10 cellular contexts compared by ENCODE assay signal in the genomic region with DNA sequence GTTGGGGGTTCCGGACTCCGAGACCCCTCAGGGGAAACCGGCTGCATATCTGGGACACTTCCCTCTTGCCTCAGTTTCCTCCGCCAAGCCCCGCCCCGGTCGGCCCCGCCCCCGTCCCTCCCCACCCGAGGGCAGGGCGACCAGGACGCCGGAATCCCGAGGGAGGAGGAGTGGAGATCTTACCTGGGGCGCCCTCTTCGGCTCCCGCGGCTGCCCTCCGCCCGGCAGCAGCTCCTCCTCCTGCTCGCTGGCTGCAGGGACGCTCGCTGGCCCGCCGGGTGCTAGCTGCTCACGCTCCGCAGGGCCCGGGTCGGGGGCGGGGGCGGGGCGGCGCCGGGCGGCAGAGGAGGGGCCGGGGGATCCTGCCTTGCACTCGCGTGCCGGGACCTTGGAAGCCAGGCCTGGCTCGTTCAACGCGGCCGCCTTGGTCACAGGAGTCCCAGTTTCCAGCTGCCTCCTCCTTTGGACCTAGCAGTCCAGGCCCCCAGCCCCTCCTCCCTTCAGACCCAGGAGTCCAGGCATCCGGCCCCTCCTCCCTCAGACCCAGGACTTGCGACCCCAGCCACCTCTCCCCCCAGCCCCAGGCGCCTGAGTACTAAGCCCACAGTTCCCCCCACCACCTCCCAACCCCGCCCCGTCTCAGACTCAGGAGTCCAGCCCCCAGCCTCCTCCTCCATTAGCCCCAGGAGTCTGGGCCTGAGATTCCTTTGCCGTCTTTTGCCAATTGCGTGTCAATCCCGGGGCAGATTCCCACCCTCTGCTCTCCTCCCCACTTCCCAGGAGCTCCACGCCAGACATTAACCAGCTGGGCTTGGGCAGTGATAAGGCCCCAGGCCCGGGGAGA. TPM values are rescaled to one million over a fixed set of nuclear protein-coding genes. Genes with fewer than 3 reads are reported as not detected.
DNase-seq lines count a peak whose midpoint lies in the region; ATAC-seq, FAIRE-seq and TF ChIP-seq lines count a peak whose summit lies in the region.
"Had no signal": no experiment of that assay in that cellular context is flagged by ENCODE, and none has a peak within 500 bp of the region (broad histone marks: within the 10 kb centered on the region; RNA-seq: fewer than 3 reads in every experiment).

A gene with protein sequence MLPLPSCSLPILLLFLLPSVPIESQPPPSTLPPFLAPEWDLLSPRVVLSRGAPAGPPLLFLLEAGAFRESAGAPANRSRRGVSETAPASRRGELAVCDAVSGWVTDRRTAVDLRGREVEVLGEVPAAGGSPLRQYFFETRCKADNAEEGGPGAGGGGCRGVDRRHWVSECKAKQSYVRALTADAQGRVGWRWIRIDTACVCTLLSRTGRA (minus strand): TSS at position 51 of the 844 bp plus-strand sequence. CDS start 2,821 bp downstream, outside the sequence.

- H2AK5ac ChIP-seq in H1 (ENCODE audit: low read depth, low read length), result no peak within 1 kb of the TSS

- no peaks in the 10 kb centered on the region for H3K4me1 Mint-ChIP-seq in CD4-positive, alpha-beta T cell (ENCODE audit: low read depth)
- H3K4me1 Mint-ChIP-seq in activated CD4-positive, alpha-beta T cell treated with anti-CD3 and anti-CD28 coated beads, Interleukin-2, amount 10 ng/mL, durations not matched to agents 7 days and 5 days, result no peaks in the 10 kb centered on the region

- peaks cover 8% of the 10 kb centered on the region for H3K23me2 ChIP-seq in H1 (ENCODE audit: low read depth, low read length)

- POLR2A ChIA-PET in CD4-positive, alpha-beta T cell (lab: Charles Lee), result no interaction called here
- POLR2A ChIA-PET in H1 (lab: Charles Lee; ENCODE audit: partially characterized antibody), result interaction anchor here (0.9 to 1.5 kb wide), 3 partner anchors 13 to 53 kb away, joined by 3 read pairs; no protein-coding TSS in a partner anchor
- POLR2A ChIA-PET in activated CD4-positive, alpha-beta T cell treated with anti-CD3 and anti-CD28 coated beads, Interleukin-2, amount 10 ng/mL, durations not matched to agents 7 days and 5 days (lab: Charles Lee), result interaction anchor here (0.6 kb wide), 1 partner anchor 78 kb away, joined by 4 read pairs; no protein-coding TSS in a partner anchor

- CTCF ChIA-PET in CD4-positive, alpha-beta T cell (lab: Charles Lee), result no interaction called here
- CTCF ChIA-PET in H1 (lab: Charles Lee; ENCODE audit: partially characterized antibody), result interaction anchor here (0.6 to 1.8 kb wide), 8 partner anchors 10 to 415 kb away, joined by 3 to 7 read pairs (median 4); a partner anchor contains a TSS
- CTCF ChIA-PET in activated CD4-positive, alpha-beta T cell treated with anti-CD3 and anti-CD28 coated beads, Interleukin-2, amount 10 ng/mL, durations not matched to agents 7 days and 5 days (lab: Charles Lee), result interaction anchor here (0.6 to 2.0 kb wide), 2 partner anchors 8 to 19 kb away, joined by 3 to 6 read pairs; no protein-coding TSS in a partner anchor

- H3K9me3 ChIP-seq in CD4-positive, alpha-beta T cell (ENCODE audit: control insufficient read depth, low read length), result no peaks in the 10 kb centered on the region
- no peaks in the 10 kb centered on the region for H3K9me3 ChIP-seq in Loucy (ENCODE audit: insufficient read depth, low read depth, low read length)
- no peaks in the 10 kb centered on the region for H3K9me3 ChIP-seq in H1 (ENCODE audit: insufficient read depth in 2 of 2, low read depth in 1 of 2, low read length in 1 of 2)
- no peaks in the 10 kb centered on the region for H3K9me3 ChIP-seq in neural cell (ENCODE audit: low read length)

- peak within 1 kb of the TSS; percentile 50; the same call in 1 of the 2 replicates for H2BK12ac ChIP-seq in H1 (ENCODE audit: low read depth, low read length)

- H3K9me3 Mint-ChIP-seq in CD4-positive, alpha-beta T cell, result no peaks in the 10 kb centered on the region
- H3K9me3 Mint-ChIP-seq in activated CD4-positive, alpha-beta T cell treated with anti-CD3 and anti-CD28 coated beads, Interleukin-2, amount 10 ng/mL, durations not matched to agents 7 days and 5 days, result no peaks in the 10 kb centered on the region

- H3K14ac ChIP-seq in H1 (ENCODE audit: insufficient read length), result no peak within 1 kb of the TSS

- H3F3A ChIP-seq in Loucy (ENCODE audit: low read depth), result no peaks in the 10 kb centered on the region
- no peaks in the 10 kb centered on the region for H3F3A ChIP-seq in neural cell (ENCODE audit: insufficient read depth, low read length, poor library complexity, severe bottlenecking)

- no peak within 1 kb of the TSS for H2BK120ac ChIP-seq in H1 (replicated peaks; ENCODE audit: low read depth, low read length)

- no peak within 1 kb of the TSS for H2BK15ac ChIP-seq in H1 (ENCODE audit: low read length)

- no peak within 1 kb of the TSS; the same call in none of the 2 replicates for H4K8ac ChIP-seq in H1 (ENCODE audit: extremely low read depth, insufficient read depth, low read length)

- no peaks in the 10 kb centered on the region for H3K36me3 ChIP-seq in Loucy (ENCODE audit: insufficient read depth, low read length)
- H3K36me3 ChIP-seq in H1 (ENCODE audit: control insufficient read depth in 2 of 4, insufficient read depth in 4 of 4, low read length in 3 of 4), result no peaks in the 10 kb centered on the region
- no peaks in the 10 kb centered on the region for H3K36me3 ChIP-seq in neural cell (ENCODE audit: insufficient read depth, low read length)

- H3K4ac ChIP-seq in H1 (replicated peaks; ENCODE audit: insufficient read length, low read depth, low read length), result no peak within 1 kb of the TSS

- no peak for FAIRE-seq in H1 (lab: Jason Lieb, UNC)

- ATAC-seq in CD4-positive, alpha-beta T cell (ENCODE audit: poor library complexity), result peak; percentile 52
- no peak for ATAC-seq in HG03354 (IDR thresholded peaks at IDR 0.05; ENCODE audit: poor library complexity, severe bottlenecking, unreplicated experiment)

- H3K79me1 ChIP-seq in H1 (ENCODE audit: low read depth, low read length), result no peaks in the 10 kb centered on the region

- no peak within 1 kb of the TSS for H3K4me3 Mint-ChIP-seq in CD4-positive, alpha-beta T cell
- H3K4me3 Mint-ChIP-seq in activated CD4-positive, alpha-beta T cell treated with anti-CD3 and anti-CD28 coated beads, Interleukin-2, amount 10 ng/mL, durations not matched to agents 7 days and 5 days, result no peak within 1 kb of the TSS

- no peak within 1 kb of the TSS for H3K27ac ChIP-seq in CD4-positive, alpha-beta T cell (ENCODE audit: low read depth, low read length)
- H3K27ac ChIP-seq in H1 (ENCODE audit: low read depth, low read length) (no peak within 1 kb of the TSS), neural cell (ENCODE audit: low read length) (no peak within 1 kb of the TSS)

- H2BK20ac ChIP-seq in H1 (ENCODE audit: low read length), result no peak within 1 kb of the TSS

- H3K9ac ChIP-seq in Loucy (ENCODE audit: low read depth, low read length, poor library complexity, severe bottlenecking) (no peak within 1 kb of the TSS), H1 (replicated peaks in 1 of 4; ENCODE audit: extremely low read depth in 1 of 4, low read depth in 3 of 4, low read length in 3 of 4) (peak within 1 kb of the TSS in 1 of 4 experiments; percentile 28; a peak in 1 of 7 replicates), neural cell (ENCODE audit: low read length) (no peak within 1 kb of the TSS)

- TF ChIP-seq EP300 in H1 (IDR thresholded peaks at IDR 0.05; ENCODE audit: borderline replicate concordance in 1 of 2, low read depth in 2 of 2, low read length in 2 of 2) (no peak), neural cell (conservative IDR thresholded peaks at IDR 0.05; ENCODE audit: poor library complexity, severe bottlenecking) (no peak)

- no peak within 1 kb of the TSS for H3K56ac ChIP-seq in H1 (replicated peaks; ENCODE audit: insufficient read length, low read depth, low read length)

- no peak within 1 kb of the TSS; the same call in 1 of the 2 replicates for H2BK5ac ChIP-seq in H1 (ENCODE audit: low read depth, low read length)

- no peak for TF ChIP-seq CTCF in CD4-positive, alpha-beta T cell (IDR thresholded peaks at IDR 0.05)
- TF ChIP-seq CTCF in Loucy (conservative IDR thresholded peaks at IDR 0.05; ENCODE audit: low read length) (no peak), H1 (IDR thresholded peaks at IDR 0.05; ENCODE audit: control extremely low read depth in 1 of 3, insufficient read depth in 1 of 3, low read depth in 1 of 3, low read length in 3 of 3) (no peak; a peak in 1 of 4 replicates), neural cell (IDR thresholded peaks at IDR 0.05; ENCODE audit: poor library complexity, severe bottlenecking) (no peak)

- no peaks in the 10 kb centered on the region for H3K79me2 ChIP-seq in Loucy (ENCODE audit: insufficient read depth, low read length)
- no peaks in the 10 kb centered on the region for H3K79me2 ChIP-seq in H1 (ENCODE audit: control insufficient read depth in 1 of 2, insufficient read depth in 2 of 2, low read length in 2 of 2)
- H3K79me2 ChIP-seq in neural cell (replicated peaks; ENCODE audit: insufficient read depth, low read length), result no peaks in the 10 kb centered on the region

- 4% methylated on average over 9 of the region's 53 CpGs; no CpG with 5 or more reads in 1 of the 2 experiments for WGBS in H1 (ENCODE audit: extremely low coverage in 1 of 2, insufficient coverage in 1 of 2, insufficient read length in 1 of 2, insufficient replicate concordance in 2 of 2, low coverage in 1 of 2, low lambda C conversion rate in 2 of 2, missing lambda C conversion rate in 1 of 2), 2 experiments

- H4K5ac ChIP-seq in H1 (ENCODE audit: insufficient read length, low read depth, low read length), result peak within 1 kb of the TSS; percentile 66

- H3K27me3 ChIP-seq in CD4-positive, alpha-beta T cell (ENCODE audit: control insufficient read depth, insufficient read depth, low read length), result peaks cover 57% of the 10 kb centered on the region
- H3K27me3 ChIP-seq in Loucy (ENCODE audit: insufficient read depth, low read length, poor library complexity, severe bottlenecking) (no peaks in the 10 kb centered on the region), H1 (replicated peaks in 1 of 4; ENCODE audit: control insufficient read depth in 3 of 4, extremely low read depth in 1 of 4, insufficient read depth in 3 of 4, low read length in 3 of 4) (peaks cover under 1 to 43% (median 36%) of the 10 kb centered on the region in 4 experiments), neural cell (ENCODE audit: insufficient read depth, low read depth, low read length) (peaks cover 25% of the 10 kb centered on the region)

- H4K20me1 ChIP-seq in Loucy (ENCODE audit: insufficient read depth, low read length, poor library complexity, severe bottlenecking) (no peaks in the 10 kb centered on the region), H1 (replicated peaks in 1 of 2; ENCODE audit: control insufficient read depth in 1 of 2, insufficient read depth in 2 of 2, low read length in 2 of 2) (no peaks in the 10 kb centered on the region), neural cell (ENCODE audit: insufficient read depth) (no peaks in the 10 kb centered on the region)

- no peaks in the 10 kb centered on the region for H3K9me2 ChIP-seq in Loucy (replicated peaks; ENCODE audit: low read depth, low read length)
- no peaks in the 10 kb centered on the region for H3K9me2 ChIP-seq in neural cell (ENCODE audit: insufficient read depth, low read length)

- H2AFZ ChIP-seq in Loucy (ENCODE audit: low read length) (no peak within 1 kb of the TSS), H1 (ENCODE audit: low read length) (0 out of 2 replicates have a peak within 1 kb of the TSS, but pooled peaks have one; percentile 17), neural cell (ENCODE audit: low read depth, low read length) (no peak within 1 kb of the TSS)

- TF ChIP-seq RAD21 in H1 (IDR thresholded peaks at IDR 0.05 in 1 of 2, conservative IDR thresholded peaks at IDR 0.05 in 1 of 2; ENCODE audit: low read depth in 2 of 2, low read length in 2 of 2) (no peak), neural cell (conservative IDR thresholded peaks at IDR 0.05) (no peak)

- H3K4me2 ChIP-seq in Loucy (ENCODE audit: low read depth, low read length, poor library complexity, severe bottlenecking) (peak within 1 kb of the TSS; percentile 16), H1 (ENCODE audit: insufficient read depth in 1 of 2, low read depth in 2 of 2, low read length in 2 of 2) (peak within 1 kb of the TSS; percentile 88 to 90), neural cell (ENCODE audit: low read length) (no peak within 1 kb of the TSS)

- DNase-seq in CD4-positive, alpha-beta T cell, result no peak
- DNase-seq in H1 (ENCODE audit: low read depth in 1 of 2, low spot score in 2 of 2) (peak in 1 of 2 experiments; percentile 78), DMS114 treated with DMSO at 0.1 percent for 48 hours (lab: John Stamatoyannopoulos, UW; ENCODE audit: unreplicated experiment) (no peak)
- no peak for DNase-seq in central memory CD4-positive, alpha-beta T cell
- DNase-seq in activated CD4-positive, alpha-beta T cell treated with anti-CD3 and anti-CD28 coated beads, Interleukin-2, amount 10 ng/mL, durations not matched to agents 7 days and 5 days, result no peak
- DNase-seq: NCI-H1417 treated with DMSO at 0.1 percent for 48 hours had no signal

- peak within 1 kb of the TSS; percentile 85 for H3K18ac ChIP-seq in H1 (ENCODE audit: extremely low read depth, low read length)

- no peak within 1 kb of the TSS for H3K4me3 ChIP-seq in Loucy (ENCODE audit: low read length, poor library complexity, severe bottlenecking)
- peak within 1 kb of the TSS; percentile 28 to 61 (median 31) for H3K4me3 ChIP-seq in H1 (ENCODE audit: extremely low read depth in 1 of 4, insufficient read depth in 2 of 4, low read depth in 3 of 4, low read length in 4 of 4)
- H3K4me3 ChIP-seq in neural cell (ENCODE audit: low read length), result peak within 1 kb of the TSS; percentile 57

- H3K4me1 ChIP-seq in Loucy (ENCODE audit: insufficient read depth, low read length, poor library complexity, severe bottlenecking), result no peaks in the 10 kb centered on the region
- peaks cover 0 to 22% (median 17%) of the 10 kb centered on the region in 4 experiments; a peak in 6 of 7 replicates for H3K4me1 ChIP-seq in H1 (replicated peaks in 1 of 4; ENCODE audit: control insufficient read depth in 3 of 4, insufficient read depth in 4 of 4, low read length in 3 of 4)

- no peak within 1 kb of the TSS for H3K27ac Mint-ChIP-seq in CD4-positive, alpha-beta T cell
- H3K27ac Mint-ChIP-seq in activated CD4-positive, alpha-beta T cell treated with anti-CD3 and anti-CD28 coated beads, Interleukin-2, amount 10 ng/mL, durations not matched to agents 7 days and 5 days, result no peak within 1 kb of the TSS

- H3K27me3 Mint-ChIP-seq in CD4-positive, alpha-beta T cell, result peaks cover 73% of the 10 kb centered on the region
- H3K27me3 Mint-ChIP-seq in activated CD4-positive, alpha-beta T cell treated with anti-CD3 and anti-CD28 coated beads, Interleukin-2, amount 10 ng/mL, durations not matched to agents 7 days and 5 days, result peaks cover 69% of the 10 kb centered on the region

- intact Hi-C loops in CD4-positive, alpha-beta T cell (cut with DNase I, micrococcal nuclease), result no loop called here

- no peaks in the 10 kb centered on the region for H3K36me3 Mint-ChIP-seq in CD4-positive, alpha-beta T cell (ENCODE audit: low read depth)
- H3K36me3 Mint-ChIP-seq in activated CD4-positive, alpha-beta T cell treated with anti-CD3 and anti-CD28 coated beads, Interleukin-2, amount 10 ng/mL, durations not matched to agents 7 days and 5 days (ENCODE audit: low read depth), result no peaks in the 10 kb centered on the region

- H4K91ac ChIP-seq in H1 (replicated peaks; ENCODE audit: insufficient read length, low read length), result peak within 1 kb of the TSS; percentile 59

- no peak within 1 kb of the TSS for H3K23ac ChIP-seq in H1 (ENCODE audit: insufficient read length)

- TF ChIP-seq POLR2A in H1 (IDR thresholded peaks at IDR 0.05; ENCODE audit: control extremely low read depth in 1 of 2, low read depth in 2 of 2, low read length in 2 of 2), result no peak

RNA-seq across cellular contexts. Expression of the gene that starts here (rescaled TPM):
- not detected for total RNA-seq in CD4-positive, alpha-beta T cell
- total RNA-seq in H1 (2021; fragmentation: NEBNext Ultra II Directional; extraction: Animal tissue kit (Norgen Biotek cat#: 25700)), result 2.8 and 3.1 TPM in 2 replicates
- 5.3 and 6.5 TPM in 2 replicates for polyA plus RNA-seq in H1 (2011; rRNA removed)
- polyA plus RNA-seq in H1 (2011; cell fraction: cytosol; rRNA removed), result 5.4 TPM
- polyA plus RNA-seq in H1 (2011; cell fraction: nucleus; rRNA removed), result 13.6 TPM
- polyA plus RNA-seq in H1 (2012, experiment 1 of 2), result 0.80 to 5.3 TPM (median 4.3 TPM) in 4 replicates
- 2.3 TPM for polyA plus RNA-seq in H1 (2012, experiment 2 of 2)
- polyA plus RNA-seq in H1 (2013, experiment 1 of 2), result 2.7 TPM
- 2.7 TPM for polyA plus RNA-seq in H1 (2013, experiment 2 of 2)
- 0.59 and 0.82 TPM in 2 replicates for polyA minus RNA-seq in H1 (2011; rRNA and poly(A)+ RNA removed)
- 1.2 TPM for polyA minus RNA-seq in H1 (2011; cell fraction: cytosol; rRNA and poly(A)+ RNA removed)
- 3.4 TPM for polyA minus RNA-seq in H1 (2011; cell fraction: nucleus; rRNA and poly(A)+ RNA removed)
- not detected in 2 replicates for polyA plus RNA-seq in neural cell
- not detected in 2 replicates for polyA minus RNA-seq in neural cell
- total RNA-seq in activated CD4-positive, alpha-beta T cell treated with anti-CD3 and anti-CD28 coated beads, Interleukin-2, amount 10 ng/mL, durations not matched to agents 7 days and 5 days, result not detected
- total RNA-seq: pulmonary artery endothelial cell had no signal

Comparison
In these comparisons a context has a peak if more than half of its experiments do, and no peak if none do; other contexts are left out.
1. Peak in ATAC-seq in CD4-positive, alpha-beta T cell; RNA of the gene not detected or under 1 TPM.